ENCODE assay signal across 10 cellular contexts in genomic region chr15:90036806-90037509, GRCh38. TPM values are rescaled to one million over a fixed set of nuclear protein-coding genes. Genes with fewer than 3 reads are reported as not detected.
DNase-seq lines count a peak whose midpoint lies in the region; ATAC-seq and TF ChIP-seq lines count a peak whose summit lies in the region.
"Had no signal": no experiment of that assay in that cellular context is flagged by ENCODE, and none has a peak within 500 bp of the region (broad histone marks: within the 10 kb centered on the region; RNA-seq: fewer than 3 reads in every experiment).

No MANE protein-coding gene starts in this region.

- TF ChIP-seq CTCF in HL-60 (IDR thresholded peaks at IDR 0.05; ENCODE audit: insufficient read depth, low read length) = no peak
- TF ChIP-seq CTCF in choroid plexus epithelial cell (conservative IDR thresholded peaks at IDR 0.05; ENCODE audit: low read depth, low read length) = no peak
- no peak for TF ChIP-seq CTCF in neural crest cell (conservative IDR thresholded peaks at IDR 0.05)

- H3K9me3 Mint-ChIP-seq in neural crest cell = no peaks in the 10 kb centered on the region
- H3K9me3 Mint-ChIP-seq: mesothelial cell of epicardium had no signal

- H3K9me3 ChIP-seq in BLaER1 treated with 17β-estradiol and CSF1 and Interleukin-3, amounts not matched to agents 10 nM and 100 nM (replicated peaks in 1 of 11) = no peaks in the 10 kb centered on the region

- peaks cover 0 to 7% (median 0%) of the 10 kb centered on the region in 11 experiments; a peak in 1 of 22 replicates for H3K36me3 ChIP-seq in BLaER1 treated with 17β-estradiol and CSF1 and Interleukin-3, amounts not matched to agents 10 nM and 100 nM

- H3K27me3 ChIP-seq in BLaER1 treated with 17β-estradiol and CSF1 and Interleukin-3, amounts not matched to agents 10 nM and 100 nM = no peaks in the 10 kb centered on the region
- no peaks in the 10 kb centered on the region for H3K27me3 ChIP-seq in HL-60 (ENCODE audit: insufficient read depth, poor library complexity, severe bottlenecking)

- peak overlapping the region; percentile 71 to 100 (median 84) for H3K4me2 ChIP-seq in BLaER1 treated with 17β-estradiol and CSF1 and Interleukin-3, amounts not matched to agents 10 nM and 100 nM

- H3K4me1 Mint-ChIP-seq in neural crest cell = peaks cover 84% of the 10 kb centered on the region

- H3K4me3 ChIP-seq in BLaER1 treated with 17β-estradiol and CSF1 and Interleukin-3, amounts not matched to agents 10 nM and 100 nM = no peak overlapping the region
- H3K4me3 ChIP-seq in HL-60 (replicated peaks; ENCODE audit: insufficient read depth, low read length) (no peak overlapping the region), choroid plexus epithelial cell (ENCODE audit: low read depth, low read length) (no peak overlapping the region)

- no peak for ATAC-seq in HG02973 (IDR thresholded peaks at IDR 0.05; ENCODE audit: unreplicated experiment)
- ATAC-seq: sciatic nerve had no signal

- H3K27ac Mint-ChIP-seq in neural crest cell (ENCODE audit: unreplicated experiment) = peak overlapping the region; percentile 97

- peak overlapping the region; percentile 60 to 99 (median 78) for H3K27ac ChIP-seq in BLaER1 treated with 17β-estradiol and CSF1 and Interleukin-3, amounts not matched to agents 10 nM and 100 nM
- H3K27ac ChIP-seq in HL-60 (replicated peaks) = peak overlapping the region; percentile 98

- no peaks in the 10 kb centered on the region for H3K36me3 Mint-ChIP-seq in neural crest cell (ENCODE audit: low read depth)
- H3K36me3 Mint-ChIP-seq: mesothelial cell of epicardium had no signal

- peaks cover 98 to 100% (median 99%) of the 10 kb centered on the region in 10 experiments for H3K4me1 ChIP-seq in BLaER1 treated with 17β-estradiol and CSF1 and Interleukin-3, amounts not matched to agents 10 nM and 100 nM

- H3K9ac ChIP-seq in BLaER1 treated with 17β-estradiol and CSF1 and Interleukin-3, amounts not matched to agents 10 nM and 100 nM = peak overlapping the region in 7 of 11 experiments; percentile 29 to 60 (median 46); a peak in 10 of 22 replicates

- no peaks in the 10 kb centered on the region for H3K27me3 Mint-ChIP-seq in neural crest cell (ENCODE audit: low read depth)

- H3K4me3 Mint-ChIP-seq in neural crest cell = peak overlapping the region; percentile 63
- H3K4me3 Mint-ChIP-seq: mesothelial cell of epicardium had no signal

- DNase-seq in HL-60 (ENCODE audit: low read depth in 1 of 2, low spot score in 1 of 2) (no peak), choroid plexus epithelial cell (ENCODE audit: low read depth) (peak; percentile 31), neural crest cell (ENCODE audit: low read depth, low spot score) (no peak), epidermal melanocyte (ENCODE audit: insufficient read length, low spot score) (no peak), NCI-H526 treated with DMSO at 0.1 percent for 48 hours (lab: John Stamatoyannopoulos, UW) (no peak), NCI-H774 (lab: John Stamatoyannopoulos, UW) (no peak)

- no peaks in the 10 kb centered on the region for H4K20me1 ChIP-seq in BLaER1 treated with 17β-estradiol and CSF1 and Interleukin-3, amounts not matched to agents 10 nM and 100 nM

RNA-seq across cellular contexts. Expression of gene ZNF710, which starts 35.8 kb away (rescaled TPM):
- total RNA-seq in neural crest cell = 60.3 and 64.4 TPM in 2 replicates
